Comparison of ENCODE assay signal across 16 cellular contexts in genomic region chr2:228446732-228447131, GRCh38.
DNase-seq lines count a peak whose midpoint lies in the region; ATAC-seq and TF ChIP-seq lines count a peak whose summit lies in the region.
"Had no signal": no experiment of that assay in that cellular context is flagged by ENCODE, and none has a peak within 500 bp of the region (broad histone marks: within the 10 kb centered on the region; RNA-seq: fewer than 3 reads in every experiment).

No MANE protein-coding gene starts in this region.

- no peak for TF ChIP-seq CTCF in fibroblast of lung (conservative IDR thresholded peaks at IDR 0.05 in 1 of 2, IDR thresholded peaks at IDR 0.05 in 1 of 2; ENCODE audit: low read depth in 1 of 2, low read length in 2 of 2)

- no peak overlapping the region for H3K4me3 Mint-ChIP-seq in CD8-positive, alpha-beta memory T cell
- H3K4me3 Mint-ChIP-seq: activated naive CD8-positive, alpha-beta T cell treated with anti-CD3 and anti-CD28 coated beads, Interleukin-2, amount 50 U/mL, for 24 hours; B cell; T-helper 2 cell treated with Interferon-gamma antibody and Interleukin-4, amounts not matched to agents 5 μg/mL and 100 μg/mL, for 36 hours had no signal

- H3K4me1 Mint-ChIP-seq in CD8-positive, alpha-beta memory T cell = no peaks in the 10 kb centered on the region
- H3K4me1 Mint-ChIP-seq: activated naive CD8-positive, alpha-beta T cell treated with anti-CD3 and anti-CD28 coated beads, Interleukin-2, amount 50 U/mL, for 24 hours; B cell had no signal

- H3K4me1 ChIP-seq in fibroblast of lung (ENCODE audit: control insufficient read depth, extremely low read depth, insufficient read depth, low read length) = no peaks in the 10 kb centered on the region
- no peaks in the 10 kb centered on the region for H3K4me1 ChIP-seq in CD8-positive, alpha-beta memory T cell (ENCODE audit: insufficient read depth, low read length)
- H3K4me1 ChIP-seq: right lobe of liver had no signal

- POLR2A ChIA-PET in CD8-positive, alpha-beta memory T cell (lab: Charles Lee) = no interaction called here

- no peak overlapping the region for H3K27ac Mint-ChIP-seq in CD8-positive, alpha-beta memory T cell
- H3K27ac Mint-ChIP-seq: activated naive CD8-positive, alpha-beta T cell treated with anti-CD3 and anti-CD28 coated beads, Interleukin-2, amount 50 U/mL, for 24 hours; B cell; T-helper 2 cell treated with Interferon-gamma antibody and Interleukin-4, amounts not matched to agents 5 μg/mL and 100 μg/mL, for 36 hours had no signal

- H3K4me2 ChIP-seq in fibroblast of lung (ENCODE audit: extremely low read depth, insufficient read depth, low read length) = no peak overlapping the region
- H3K4me2 ChIP-seq: KMS-11 had no signal

- no peak overlapping the region for H3K9ac ChIP-seq in fibroblast of lung (ENCODE audit: insufficient read depth, low read length)
- H3K9ac ChIP-seq: KMS-11 had no signal

- no peak overlapping the region for H3K4me3 ChIP-seq in fibroblast of lung (replicated peaks in 1 of 4; ENCODE audit: control extremely low read depth in 1 of 4, insufficient read depth in 1 of 4, low read depth in 3 of 4, low read length in 4 of 4)
- no peak overlapping the region for H3K4me3 ChIP-seq in CD8-positive, alpha-beta memory T cell (ENCODE audit: low read length)
- H3K4me3 ChIP-seq: right lobe of liver, thoracic aorta had no signal

- H4K20me1 ChIP-seq in fibroblast of lung (ENCODE audit: control insufficient read depth, extremely low read depth, insufficient read depth, low read length) = no peaks in the 10 kb centered on the region

- H2AFZ ChIP-seq in fibroblast of lung (ENCODE audit: low read length) = no peak overlapping the region

- H3K27me3 Mint-ChIP-seq in CD8-positive, alpha-beta memory T cell = peaks cover 0 to 2% of the 10 kb centered on the region in 2 donors
- H3K27me3 Mint-ChIP-seq: activated naive CD8-positive, alpha-beta T cell treated with anti-CD3 and anti-CD28 coated beads, Interleukin-2, amount 50 U/mL, for 24 hours; B cell had no signal

- CTCF ChIA-PET in CD8-positive, alpha-beta memory T cell (lab: Charles Lee) = no interaction called here

- no peak overlapping the region for H3K27ac ChIP-seq in fibroblast of lung (ENCODE audit: insufficient read depth, low read length)
- H3K27ac ChIP-seq in CD8-positive, alpha-beta memory T cell (ENCODE audit: low read depth, low read length) = no peak overlapping the region
- H3K27ac ChIP-seq: KMS-11, right lobe of liver, thoracic aorta had no signal

- H3K9me3 Mint-ChIP-seq in CD8-positive, alpha-beta memory T cell = peaks cover 0 to 43% (median 0%) of the 10 kb centered on the region in 5 donors

- H3K36me3 ChIP-seq in fibroblast of lung (ENCODE audit: control insufficient read depth, insufficient read depth, low read length) = no peaks in the 10 kb centered on the region
- no peaks in the 10 kb centered on the region for H3K36me3 ChIP-seq in CD8-positive, alpha-beta memory T cell (ENCODE audit: insufficient read depth, low read length)
- H3K36me3 ChIP-seq: right lobe of liver, thoracic aorta had no signal

- DNase-seq in AG20443 (ENCODE audit: low spot score) = peak; percentile 30
- DNase-seq in NCI-H510A treated with DMSO at 0.1 percent for 48 hours (lab: John Stamatoyannopoulos, UW) = peak; percentile 77
- peak; percentile 3 to 8 for DNase-seq in fibroblast of lung (ENCODE audit: low read depth in 2 of 2)
- no peak for DNase-seq in SK-N-DZ (ENCODE audit: low spot score)
- DNase-seq in CD8-positive, alpha-beta memory T cell = no peak
- DNase-seq: activated naive CD8-positive, alpha-beta T cell treated with anti-CD3 and anti-CD28 coated beads, Interleukin-2, amount 50 U/mL, for 24 hours; effector CD8-positive, alpha-beta T cell; GOT3; right lobe of liver had no signal

- no peaks in the 10 kb centered on the region for H3K36me3 Mint-ChIP-seq in CD8-positive, alpha-beta memory T cell

- H3K79me2 ChIP-seq in fibroblast of lung (ENCODE audit: control insufficient read depth, insufficient read depth, low read length) = no peaks in the 10 kb centered on the region

- peak; percentile 62 for ATAC-seq in HG03280 (IDR thresholded peaks at IDR 0.05; ENCODE audit: unreplicated experiment)
- no peak for ATAC-seq in GM21825 (IDR thresholded peaks at IDR 0.05; ENCODE audit: unreplicated experiment)
- no peak for ATAC-seq in HG02678 (IDR thresholded peaks at IDR 0.05; ENCODE audit: unreplicated experiment)
- ATAC-seq: activated naive CD8-positive, alpha-beta T cell treated with anti-CD3 and anti-CD28 coated beads, Interleukin-2, amount 50 U/mL, for 24 hours; right lobe of liver had no signal

- H3K9me3 ChIP-seq in fibroblast of lung (ENCODE audit: control insufficient read depth, insufficient read depth, low read depth, low read length) = no peaks in the 10 kb centered on the region
- H3K9me3 ChIP-seq in CD8-positive, alpha-beta memory T cell (ENCODE audit: low read length) = no peaks in the 10 kb centered on the region
- H3K9me3 ChIP-seq: right lobe of liver, thoracic aorta had no signal

- H3K27me3 ChIP-seq in fibroblast of lung (ENCODE audit: control insufficient read depth, insufficient read depth, low read length) = no peaks in the 10 kb centered on the region
- no peaks in the 10 kb centered on the region for H3K27me3 ChIP-seq in CD8-positive, alpha-beta memory T cell (ENCODE audit: insufficient read depth, low read length, poor library complexity, severe bottlenecking)
- H3K27me3 ChIP-seq: right lobe of liver had no signal

Comparison
In these comparisons a context has a peak if more than half of its experiments do, and no peak if none do; other contexts are left out.
1. DNase-seq: peak in AG20443 (single experiment), NCI-H510A treated with DMSO at 0.1 percent for 48 hours (single experiment) and fibroblast of lung (2 of 2); none in SK-N-DZ (single experiment) and CD8-positive, alpha-beta memory T cell (0 of 5).